In genomic region chr2:110482697-110483096, GRCh38 we compare ENCODE assay signal across 3 cellular contexts. TPM values are rescaled to one million over a fixed set of nuclear protein-coding genes. Genes with fewer than 3 reads are reported as not detected.
"Had no signal": no experiment of that assay in that cellular context is flagged by ENCODE, and none has a peak within 500 bp of the region (broad histone marks: within the 10 kb centered on the region; RNA-seq: fewer than 3 reads in every experiment).

No MANE protein-coding gene starts in this region.

RNA-seq across cellular contexts. Expression of gene LIMS4, which starts 10.1 kb away (rescaled TPM):
- total RNA-seq: activated T-helper 1 cell treated with anti-CD3 and anti-CD28 coated beads, Interleukin-12 subunit alpha, Interleukin-12 subunit beta, Interleukin-2, Interleukin-4 antibody, amounts not matched to agents 30 ng/mL and 10 ng/mL and 1 ng/mL, durations not matched to agents 14 hours and 24 hours and 36 hours; activated T-helper 2 cell treated with anti-CD3 and anti-CD28 coated beads, Interferon-gamma antibody, Interleukin-2, Interleukin-4, amounts not matched to agents 10 μg/mL and 5 μg/mL and 100 μg/mL, durations not matched to agents 14 hours and 24 hours and 36 hours; bronchial epithelial cell had no signal
